ENCODE assay signal across 8 cellular contexts in genomic region chr18:24600076-24600654, GRCh38.
DNase-seq lines count a peak whose midpoint lies in the region; ATAC-seq, FAIRE-seq and TF ChIP-seq lines count a peak whose summit lies in the region.

No MANE protein-coding gene starts in this region.

- no peak overlapping the region for H3K27ac ChIP-seq in OCI-LY3 (ENCODE audit: low read length)
- H3K27ac ChIP-seq in neural cell (ENCODE audit: low read length): no peak overlapping the region

- H3F3A ChIP-seq in neural cell (ENCODE audit: insufficient read depth, low read length, poor library complexity, severe bottlenecking): no peaks in the 10 kb centered on the region

- peaks cover 32% of the 10 kb centered on the region for H3K27me3 ChIP-seq in OCI-LY3 (ENCODE audit: low read depth, low read length)
- no peaks in the 10 kb centered on the region for H3K27me3 ChIP-seq in neural cell (ENCODE audit: insufficient read depth, low read depth, low read length)

- H3K4me2 ChIP-seq in OCI-LY3 (ENCODE audit: low read length) (no peak overlapping the region), neural cell (ENCODE audit: low read length) (no peak overlapping the region)

- no peak for TF ChIP-seq EP300 in neural cell (conservative IDR thresholded peaks at IDR 0.05; ENCODE audit: poor library complexity, severe bottlenecking)

- H3K36me3 ChIP-seq in OCI-LY3 (replicated peaks; ENCODE audit: low read depth, low read length) (no peaks in the 10 kb centered on the region), neural cell (ENCODE audit: insufficient read depth, low read length) (no peaks in the 10 kb centered on the region)

- H3K79me2 ChIP-seq in OCI-LY3 (ENCODE audit: low read length) (no peaks in the 10 kb centered on the region), neural cell (replicated peaks; ENCODE audit: insufficient read depth, low read length) (no peaks in the 10 kb centered on the region)

- H3K9me3 ChIP-seq in OCI-LY3 (ENCODE audit: insufficient read depth, low read length): no peaks in the 10 kb centered on the region
- H3K9me3 ChIP-seq in neural cell (ENCODE audit: low read length): no peaks in the 10 kb centered on the region

- DNase-seq in DMS79 (lab: John Stamatoyannopoulos, UW) (peak; percentile 20), HuH-7 (ENCODE audit: low spot score) (peak; percentile 27)

- H3K9ac ChIP-seq in OCI-LY3 (ENCODE audit: low read length) (no peak overlapping the region), neural cell (ENCODE audit: low read length) (no peak overlapping the region)

- H3K9me2 ChIP-seq in neural cell (ENCODE audit: insufficient read depth, low read length): no peaks in the 10 kb centered on the region

- H2AFZ ChIP-seq in OCI-LY3 (ENCODE audit: low read depth, low read length) (no peak overlapping the region), neural cell (ENCODE audit: low read depth, low read length) (no peak overlapping the region)

- FAIRE-seq in endometrium (lab: Jason Lieb, UNC): peak; percentile 92

- ATAC-seq in HG03565 (IDR thresholded peaks at IDR 0.05; ENCODE audit: unreplicated experiment): no peak
- ATAC-seq in HG02884 (IDR thresholded peaks at IDR 0.05; ENCODE audit: unreplicated experiment): no peak
- no peak for ATAC-seq in GM18867 (IDR thresholded peaks at IDR 0.05; ENCODE audit: unreplicated experiment)

- peak; percentile 82 for TF ChIP-seq RAD21 in neural cell (conservative IDR thresholded peaks at IDR 0.05)

- H3K4me1 ChIP-seq in OCI-LY3 (ENCODE audit: low read length): no peaks in the 10 kb centered on the region

- H4K20me1 ChIP-seq in OCI-LY3 (ENCODE audit: insufficient read depth, low read length): no peaks in the 10 kb centered on the region
- H4K20me1 ChIP-seq in neural cell (ENCODE audit: insufficient read depth): no peaks in the 10 kb centered on the region

- TF ChIP-seq CTCF in OCI-LY3 (IDR thresholded peaks at IDR 0.05; ENCODE audit: low read depth, low read length): peak; percentile 81
- TF ChIP-seq CTCF in neural cell (IDR thresholded peaks at IDR 0.05; ENCODE audit: poor library complexity, severe bottlenecking): peak; percentile 80

- no peak overlapping the region for H3K4me3 ChIP-seq in OCI-LY3 (ENCODE audit: low read length)
- no peak overlapping the region for H3K4me3 ChIP-seq in neural cell (ENCODE audit: low read length)

TF ChIP-seq in neural cell, 6 proteins besides CTCF, POLR2A, EP300 and RAD21:
- TF ChIP-seq POLR2AphosphoS5 (IDR thresholded peaks at IDR 0.05): no peak
- peak; percentile 83 for TF ChIP-seq SMC3 (conservative IDR thresholded peaks at IDR 0.05; ENCODE audit: poor library complexity)
- no peak for TF ChIP-seq REST (IDR thresholded peaks at IDR 0.05; ENCODE audit: borderline replicate concordance)
- TF ChIP-seq MXI1 (conservative IDR thresholded peaks at IDR 0.05; ENCODE audit: poor library complexity, severe bottlenecking): no peak
